ENCODE assay signal across 9 cellular contexts in the genomic region with DNA sequence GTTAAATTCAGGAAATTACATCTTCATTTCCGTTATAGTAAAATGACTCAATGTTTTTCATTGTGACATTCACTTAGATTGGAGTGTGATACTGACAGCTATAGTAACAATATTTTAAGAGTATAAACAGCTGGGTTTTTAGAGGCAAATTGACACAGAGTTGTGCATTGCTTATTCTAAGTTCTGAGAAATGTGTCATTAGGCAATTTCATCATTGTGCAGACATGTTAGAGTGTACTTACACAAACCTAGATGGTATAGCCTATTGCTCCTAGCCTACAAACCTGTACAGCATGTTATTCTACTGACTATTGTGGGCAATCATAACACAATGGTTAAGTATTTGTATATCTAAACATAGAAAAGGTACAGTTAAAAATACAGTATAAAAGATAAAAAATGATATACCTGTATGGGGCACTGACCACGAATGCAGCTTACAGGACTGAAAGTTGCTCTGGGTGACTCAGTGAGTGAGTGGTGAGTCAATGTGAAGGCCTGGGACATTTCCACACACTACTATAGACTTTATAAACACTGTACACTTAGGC.
A peak's percentile ranks its signal among the peaks of the same experiment; 100 is the strongest.
DNase-seq lines count a peak whose midpoint lies in the region; ATAC-seq, FAIRE-seq and TF ChIP-seq lines count a peak whose summit lies in the region.
"Had no signal": no experiment of that assay in that cellular context is flagged by ENCODE, and none has a peak within 500 bp of the region (broad histone marks: within the 10 kb centered on the region; RNA-seq: fewer than 3 reads in every experiment).

No MANE protein-coding gene starts in this region.

- H3K27ac Mint-ChIP-seq in activated CD4-positive, alpha-beta memory T cell treated with anti-CD3 and anti-CD28 coated beads for 36 hours = no peak overlapping the region
- no peak overlapping the region for H3K27ac Mint-ChIP-seq in activated CD4-positive, alpha-beta memory T cell treated with anti-CD3 and anti-CD28 coated beads, Interleukin-2, amount 10 ng/mL, durations not matched to agents 7 days and 5 days
- H3K27ac Mint-ChIP-seq: IgD-negative memory B cell had no signal

- no peaks in the 10 kb centered on the region for H3K36me3 ChIP-seq in small intestine (ENCODE audit: control insufficient read depth in 2 of 2, insufficient read depth in 2 of 2, low read length in 2 of 2)

- no peaks in the 10 kb centered on the region for H3K36me3 Mint-ChIP-seq in activated CD4-positive, alpha-beta memory T cell treated with anti-CD3 and anti-CD28 coated beads for 36 hours
- no peaks in the 10 kb centered on the region for H3K36me3 Mint-ChIP-seq in activated CD4-positive, alpha-beta memory T cell treated with anti-CD3 and anti-CD28 coated beads, Interleukin-2, amount 10 ng/mL, durations not matched to agents 7 days and 5 days (ENCODE audit: low read depth)

- no peak for TF ChIP-seq CTCF in astrocyte of the spinal cord (IDR thresholded peaks at IDR 0.05; ENCODE audit: low read depth, low read length)

- POLR2A ChIA-PET in activated CD4-positive, alpha-beta memory T cell treated with anti-CD3 and anti-CD28 coated beads for 36 hours (lab: Charles Lee) = no interaction called here
- POLR2A ChIA-PET in activated CD4-positive, alpha-beta memory T cell treated with anti-CD3 and anti-CD28 coated beads, Interleukin-2, amount 10 ng/mL, durations not matched to agents 7 days and 5 days (lab: Charles Lee) = interaction anchor here (1.1 kb wide), 1 partner anchor 27 kb away, joined by 3 read pairs; no protein-coding TSS in a partner anchor

- CTCF ChIA-PET in activated CD4-positive, alpha-beta memory T cell treated with anti-CD3 and anti-CD28 coated beads for 36 hours (lab: Charles Lee) = interaction anchor here (1.2 kb wide), 1 partner anchor 35 kb away, joined by 4 read pairs; no protein-coding TSS in a partner anchor
- CTCF ChIA-PET in activated CD4-positive, alpha-beta memory T cell treated with anti-CD3 and anti-CD28 coated beads, Interleukin-2, amount 10 ng/mL, durations not matched to agents 7 days and 5 days (lab: Charles Lee) = no interaction called here

- no peaks in the 10 kb centered on the region for H3K4me1 Mint-ChIP-seq in activated CD4-positive, alpha-beta memory T cell treated with anti-CD3 and anti-CD28 coated beads for 36 hours (ENCODE audit: low read depth)
- H3K4me1 Mint-ChIP-seq in activated CD4-positive, alpha-beta memory T cell treated with anti-CD3 and anti-CD28 coated beads, Interleukin-2, amount 10 ng/mL, durations not matched to agents 7 days and 5 days = no peaks in the 10 kb centered on the region

- H3K9me3 Mint-ChIP-seq in activated CD4-positive, alpha-beta memory T cell treated with anti-CD3 and anti-CD28 coated beads for 36 hours = no peaks in the 10 kb centered on the region
- H3K9me3 Mint-ChIP-seq in activated CD4-positive, alpha-beta memory T cell treated with anti-CD3 and anti-CD28 coated beads, Interleukin-2, amount 10 ng/mL, durations not matched to agents 7 days and 5 days = no peaks in the 10 kb centered on the region
- H3K9me3 Mint-ChIP-seq: IgD-negative memory B cell had no signal

- ATAC-seq in HG03520 (IDR thresholded peaks at IDR 0.05; ENCODE audit: unreplicated experiment) (peak; percentile 83), Right ventricle myocardium superior (ENCODE audit: poor library complexity) (no peak)

- no peak overlapping the region for H3K27ac ChIP-seq in small intestine (ENCODE audit: low read depth in 1 of 2, low read length in 1 of 2)

- intact Hi-C loops in activated CD4-positive, alpha-beta memory T cell treated with anti-CD3 and anti-CD28 coated beads for 36 hours (cut with micrococcal nuclease) = no loop called here
- intact Hi-C loops in Right ventricle myocardium superior (cut with DNase I) = no loop called here

- WGBS in small intestine, 3 donors = 49 to 60% (median 57%) methylated on average over 2 of the region's 2 CpGs

- in situ Hi-C loops in astrocyte of the spinal cord (cut with HindIII; ENCODE audit: low sequenced_read_pairs) = no loop called here

- no peaks in the 10 kb centered on the region for H3K27me3 ChIP-seq in small intestine (ENCODE audit: control insufficient read depth in 2 of 2, insufficient read depth in 2 of 2, low read length in 2 of 2)

- DNase-seq in activated CD4-positive, alpha-beta memory T cell treated with anti-CD3 and anti-CD28 coated beads for 36 hours = peak; percentile 33
- no peak for DNase-seq in activated CD4-positive, alpha-beta memory T cell treated with anti-CD3 and anti-CD28 coated beads, Interleukin-2, amount 10 ng/mL, durations not matched to agents 7 days and 5 days
- DNase-seq in astrocyte of the spinal cord (ENCODE audit: low read depth, low spot score) = peak; percentile 78
- DNase-seq in small intestine = peak; percentile 16
- DNase-seq in GM19238 (ENCODE audit: insufficient read length, low spot score) = no peak
- DNase-seq in Right ventricle myocardium superior = no peak
- DNase-seq in SW480 (ENCODE audit: low spot score) = no peak

- H3K9me3 ChIP-seq in small intestine (ENCODE audit: control insufficient read depth, low read depth) = no peaks in the 10 kb centered on the region

- H3K4me3 Mint-ChIP-seq in activated CD4-positive, alpha-beta memory T cell treated with anti-CD3 and anti-CD28 coated beads for 36 hours = no peak overlapping the region
- no peak overlapping the region for H3K4me3 Mint-ChIP-seq in activated CD4-positive, alpha-beta memory T cell treated with anti-CD3 and anti-CD28 coated beads, Interleukin-2, amount 10 ng/mL, durations not matched to agents 7 days and 5 days

- no peak overlapping the region for H3K4me3 ChIP-seq in astrocyte of the spinal cord (ENCODE audit: low read depth, low read length)
- H3K4me3 ChIP-seq in small intestine (ENCODE audit: low read depth in 1 of 2, low read length in 2 of 2) = no peak overlapping the region

- FAIRE-seq in small intestine (lab: Jason Lieb, UNC) = no peak

- peaks cover 10% of the 10 kb centered on the region for H3K27me3 Mint-ChIP-seq in activated CD4-positive, alpha-beta memory T cell treated with anti-CD3 and anti-CD28 coated beads for 36 hours
- peaks cover 4% of the 10 kb centered on the region for H3K27me3 Mint-ChIP-seq in activated CD4-positive, alpha-beta memory T cell treated with anti-CD3 and anti-CD28 coated beads, Interleukin-2, amount 10 ng/mL, durations not matched to agents 7 days and 5 days

- peaks cover 0 to 3% of the 10 kb centered on the region in 2 donors for H3K4me1 ChIP-seq in small intestine (ENCODE audit: control insufficient read depth in 2 of 2, insufficient read depth in 1 of 2, low read depth in 1 of 2, low read length in 1 of 2)

Comparison
In these comparisons a context has a peak if more than half of its experiments do, and no peak if none do; other contexts are left out.
1. DNase-seq: peak in activated CD4-positive, alpha-beta memory T cell treated with anti-CD3 and anti-CD28 coated beads for 36 hours (single experiment), astrocyte of the spinal cord (single experiment) and small intestine (single experiment); none in activated CD4-positive, alpha-beta memory T cell treated with anti-CD3 and anti-CD28 coated beads, Interleukin-2, amount 10 ng/mL, durations not matched to agents 7 days and 5 days (single experiment), GM19238 (single experiment), Right ventricle myocardium superior (single experiment) and SW480 (single experiment).